In the genomic region with DNA sequence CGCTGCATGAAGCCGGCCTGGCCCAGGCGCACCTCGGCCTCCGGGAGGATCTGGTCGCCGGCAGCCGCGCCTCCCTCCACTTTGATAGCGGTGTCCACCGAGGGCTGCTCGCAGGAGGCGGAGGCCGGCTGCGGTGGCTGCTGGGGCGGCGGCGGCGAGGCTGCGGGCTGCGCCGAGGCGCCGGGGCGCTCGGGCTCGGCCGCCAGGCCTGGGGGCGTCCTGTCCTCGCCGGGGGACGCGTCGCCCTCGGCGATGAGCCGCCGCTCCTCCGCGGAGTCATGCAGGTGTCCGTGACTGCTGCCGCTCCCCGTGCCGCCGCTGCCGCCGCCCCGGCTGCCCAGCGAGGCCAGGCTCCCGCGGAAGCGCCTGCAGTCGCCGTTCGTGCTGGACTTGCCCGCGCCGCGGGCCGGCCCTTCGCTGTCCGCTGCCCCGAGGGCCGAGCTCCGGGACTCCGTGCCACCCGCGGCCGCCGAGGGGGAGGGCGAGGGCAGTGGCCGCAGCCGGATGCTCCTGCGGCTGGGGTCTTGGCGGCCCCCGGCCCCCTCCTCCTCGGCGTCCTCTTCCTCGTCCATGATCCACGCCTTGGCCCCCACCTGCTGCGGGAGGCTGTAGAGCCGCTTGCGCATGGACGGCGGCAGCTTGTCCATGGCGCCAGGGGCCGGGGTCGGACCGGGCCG, we compare ENCODE assay signal across 1 cellular context.
TF ChIP-seq lines count a peak whose summit lies in the region.

No MANE protein-coding gene starts in this region.

TF ChIP-seq in IMR-90, 13 proteins besides CTCF, POLR2A, EP300 and RAD21:
- no peak for TF ChIP-seq MAZ (IDR thresholded peaks at IDR 0.05; ENCODE audit: borderline replicate concordance, low read depth, low read length)
- no peak for TF ChIP-seq FOS (IDR thresholded peaks at IDR 0.05; ENCODE audit: low read depth, low read length)
- no peak for TF ChIP-seq RCOR1 (IDR thresholded peaks at IDR 0.05; ENCODE audit: insufficient replicate concordance, low read length)
- TF ChIP-seq RFX5 (IDR thresholded peaks at IDR 0.05; ENCODE audit: low read depth, low read length) = no peak
- TF ChIP-seq ELK1 (IDR thresholded peaks at IDR 0.05; ENCODE audit: borderline replicate concordance, low read depth, low read length) = no peak
- no peak for TF ChIP-seq CEBPB (IDR thresholded peaks at IDR 0.05; ENCODE audit: low read depth, low read length)
